Comparison of ENCODE assay signal across 8 cellular contexts in the genomic region with DNA sequence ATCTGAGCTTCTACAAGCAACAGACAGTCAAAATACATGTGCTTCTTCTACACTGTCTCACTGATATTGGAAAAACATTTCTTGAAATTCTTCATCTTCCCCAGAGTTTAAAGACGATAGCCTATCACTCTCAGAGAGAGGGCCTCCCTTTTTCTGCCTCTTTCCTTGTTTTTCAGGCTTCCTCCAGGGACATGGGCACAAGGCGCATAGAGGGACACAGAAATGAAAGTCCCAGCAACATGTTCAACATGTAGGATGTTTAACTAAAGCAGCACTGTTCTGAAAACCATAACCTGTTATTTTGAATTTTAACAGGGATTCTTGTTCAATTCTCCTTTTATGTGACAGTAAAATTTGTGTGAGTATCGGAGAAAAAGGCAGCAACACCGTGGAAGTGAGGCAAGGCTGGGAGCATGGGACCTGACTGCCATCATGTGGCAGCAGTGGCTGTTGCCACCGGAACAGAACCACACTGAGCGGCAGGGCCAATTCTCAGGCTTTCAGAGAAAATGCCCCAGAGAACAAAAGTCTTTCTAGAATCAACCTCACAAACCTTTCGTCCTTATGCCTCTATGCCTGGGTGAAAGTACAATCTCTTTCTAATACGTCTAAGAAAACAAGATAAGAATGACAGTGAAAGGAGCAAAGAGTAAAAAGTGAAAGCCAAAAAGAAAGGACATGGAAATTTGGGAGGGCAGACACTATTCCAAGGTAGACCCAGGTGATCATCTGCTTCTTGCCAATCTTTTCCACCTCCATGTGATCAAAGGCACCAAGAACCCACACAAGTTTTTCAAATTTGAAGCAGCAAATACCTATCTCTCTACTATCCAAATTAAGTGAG. TPM values are rescaled to one million over a fixed set of nuclear protein-coding genes. Genes with fewer than 3 reads are reported as not detected.
DNase-seq lines count a peak whose midpoint lies in the region; ATAC-seq and TF ChIP-seq lines count a peak whose summit lies in the region.

No MANE protein-coding gene starts in this region.

- no peak overlapping the region for H3K27ac Mint-ChIP-seq in glutamatergic neuron (ENCODE audit: unreplicated experiment)

- peaks cover under 1% of the 10 kb centered on the region for H3K27me3 Mint-ChIP-seq in glutamatergic neuron (ENCODE audit: unreplicated experiment)

- H3K4me3 ChIP-seq in WERI-Rb-1 (ENCODE audit: low read depth, low read length) = no peak overlapping the region

- H3K27me3 ChIP-seq in WERI-Rb-1 (ENCODE audit: insufficient read depth, low read depth, severe bottlenecking) = no peaks in the 10 kb centered on the region

- TF ChIP-seq CTCF in 22Rv1 (IDR thresholded peaks at IDR 0.05) (peak; percentile 95), WERI-Rb-1 (IDR thresholded peaks at IDR 0.05; ENCODE audit: low read depth, low read length) (peak; percentile 97), glutamatergic neuron (IDR thresholded peaks at IDR 0.05; ENCODE audit: partially characterized antibody, unreplicated experiment) (peak; percentile 64)

- H3K27ac ChIP-seq in 22Rv1 (no peak overlapping the region), WERI-Rb-1 (no peak overlapping the region)

- ATAC-seq in GM18861 (IDR thresholded peaks at IDR 0.05; ENCODE audit: unreplicated experiment) = no peak

- H3K36me3 ChIP-seq in WERI-Rb-1 = no peaks in the 10 kb centered on the region

- DNase-seq in ELF-1 (ENCODE audit: low read depth, low spot score) (peak; percentile 73), Kasumi-1 (lab: John Stamatoyannopoulos, UW) (peak; percentile 79 to 81), WERI-Rb-1 (peak; percentile 75), glutamatergic neuron (peak; percentile 78), pons (ENCODE audit: low spot score) (peak; percentile 73)
- DNase-seq in activated CD8-positive, alpha-beta memory T cell treated with anti-CD3 and anti-CD28 coated beads, Interleukin-2, amount 50 U/mL, for 4 hours = no peak

- no peaks in the 10 kb centered on the region for H3K9me3 ChIP-seq in WERI-Rb-1 (ENCODE audit: severe bottlenecking)

- peaks cover 6% of the 10 kb centered on the region for H3K36me3 Mint-ChIP-seq in glutamatergic neuron (ENCODE audit: unreplicated experiment)

- no peaks in the 10 kb centered on the region for H3K9me3 Mint-ChIP-seq in glutamatergic neuron (ENCODE audit: unreplicated experiment)

- H3K4me3 Mint-ChIP-seq in glutamatergic neuron (ENCODE audit: unreplicated experiment) = no peak overlapping the region

- H3K4me1 Mint-ChIP-seq in glutamatergic neuron (ENCODE audit: low read depth, unreplicated experiment) = peaks cover 13% of the 10 kb centered on the region

RNA-seq across cellular contexts. Expression of a gene that starts 54.5 kb away (rescaled TPM):
- total RNA-seq in glutamatergic neuron (ENCODE audit: unreplicated experiment) = 44.5 TPM
